In genomic region chr3:116165190-116165589, GRCh38 we compare ENCODE assay signal across 11 cellular contexts.
"Had no signal": no experiment of that assay in that cellular context is flagged by ENCODE, and none has a peak within 500 bp of the region (broad histone marks: within the 10 kb centered on the region; RNA-seq: fewer than 3 reads in every experiment).

No MANE protein-coding gene starts in this region.

- H3K4me1 ChIP-seq: spleen had no signal

- DNase-seq: activated CD4-positive, CD25-positive, alpha-beta regulatory T cell treated with anti-CD3 and anti-CD28 coated beads, Interleukin-2, amount 50 U/mL, for 72 hours; activated gamma-delta T cell; erythroblast; hypothalamus; islet precursor cell; spleen; stimulated activated naive B cell treated with anti-CD40 and anti-IgM and Interleukin-4, amounts not matched to agents 10 μg/mL and 1 μg/mL and 100 μg/mL, for 72 hours had no signal

- H3K36me3 ChIP-seq: neutrophil, spleen had no signal

- H3K27me3 ChIP-seq: neutrophil, spleen had no signal

- H3K4me3 ChIP-seq: lung, spleen had no signal

- ATAC-seq: natural killer cell treated with Interleukin-12 subunit alpha and Interleukin-12 subunit beta and Interleukin-15 and Interleukin-18, amount 100 ng/mL, for 72 hours; stimulated activated naive B cell treated with anti-CD40 and anti-IgM and Interleukin-4, amounts not matched to agents 10 μg/mL and 1 μg/mL and 100 μg/mL, for 72 hours had no signal

- H3K9me3 ChIP-seq: neutrophil, spleen had no signal

- H3K27ac ChIP-seq: neutrophil, spleen, VCaP had no signal
